22 cellular contexts compared by ENCODE assay signal in genomic region chr18:33720133-33720532, GRCh38.
DNase-seq lines count a peak whose midpoint lies in the region; ATAC-seq and TF ChIP-seq lines count a peak whose summit lies in the region.
"Had no signal": no experiment of that assay in that cellular context is flagged by ENCODE, and none has a peak within 500 bp of the region (broad histone marks: within the 10 kb centered on the region; RNA-seq: fewer than 3 reads in every experiment).

No MANE protein-coding gene starts in this region.

- H3K36me3 ChIP-seq in fibroblast of lung (ENCODE audit: control insufficient read depth, insufficient read depth, low read length) = no peaks in the 10 kb centered on the region

- no peaks in the 10 kb centered on the region for H3K9me3 ChIP-seq in fibroblast of lung (ENCODE audit: control insufficient read depth, insufficient read depth, low read depth, low read length)

- H4K20me1 ChIP-seq in fibroblast of lung (ENCODE audit: control insufficient read depth, extremely low read depth, insufficient read depth, low read length) = no peaks in the 10 kb centered on the region

- peak; percentile 14 for DNase-seq in HCEC 1CT
- peak; percentile 19 for DNase-seq in astrocyte of the cerebellum (ENCODE audit: low read depth)
- peak; percentile 91 for DNase-seq in fibroblast of lung (ENCODE audit: low read depth in 2 of 2)
- peak; percentile 45 for DNase-seq in non-pigmented ciliary epithelial cell (ENCODE audit: low read depth)
- no peak for DNase-seq in activated CD4-positive, alpha-beta T cell treated with anti-CD3 and anti-CD28 coated beads for 1 hour
- no peak for DNase-seq in activated T-cell treated with anti-CD3 and anti-CD28 coated beads, Interleukin-2, amount 50 U/mL, for 1 hour
- no peak for DNase-seq in NCI-H1694 treated with DMSO at 0.1 percent for 48 hours (lab: John Stamatoyannopoulos, UW)
- DNase-seq: activated CD4-positive, alpha-beta T cell treated with anti-CD3 and anti-CD28 coated beads, Interleukin-2, amount 50 U/mL, for 48 hours; activated effector memory CD4-positive, alpha-beta T cell treated with anti-CD3 and anti-CD28 coated beads, Interleukin-2, amount 50 U/mL, for 16 hours; EL; GOT3; naive thymus-derived CD8-positive, alpha-beta T cell; NCI-H2107; NCI-H524; RPMI8226; substantia nigra; T-helper 9 cell had no signal

- no peak overlapping the region for H2AFZ ChIP-seq in fibroblast of lung (ENCODE audit: low read length)

- ATAC-seq in HG02588 (IDR thresholded peaks at IDR 0.05; ENCODE audit: unreplicated experiment) = no peak
- ATAC-seq: left lobe of liver; naive thymus-derived CD8-positive, alpha-beta T cell; sciatic nerve; WTC11 had no signal

- no peak overlapping the region for H3K9ac ChIP-seq in fibroblast of lung (ENCODE audit: insufficient read depth, low read length)

- TF ChIP-seq CTCF in astrocyte of the cerebellum (IDR thresholded peaks at IDR 0.05; ENCODE audit: low read depth, low read length, missing control alignments) (no peak), fibroblast of lung (conservative IDR thresholded peaks at IDR 0.05 in 1 of 2, IDR thresholded peaks at IDR 0.05 in 1 of 2; ENCODE audit: low read depth in 1 of 2, low read length in 2 of 2) (no peak)

- H3K27me3 ChIP-seq in fibroblast of lung (ENCODE audit: control insufficient read depth, insufficient read depth, low read length) = no peaks in the 10 kb centered on the region

- H3K79me2 ChIP-seq in fibroblast of lung (ENCODE audit: control insufficient read depth, insufficient read depth, low read length) = no peaks in the 10 kb centered on the region

- H3K4me3 ChIP-seq in astrocyte of the cerebellum (ENCODE audit: low read depth, low read length) = no peak overlapping the region
- no peak overlapping the region for H3K4me3 ChIP-seq in fibroblast of lung (replicated peaks in 1 of 4; ENCODE audit: control extremely low read depth in 1 of 4, insufficient read depth in 1 of 4, low read depth in 3 of 4, low read length in 4 of 4)

- H3K4me2 ChIP-seq in fibroblast of lung (ENCODE audit: extremely low read depth, insufficient read depth, low read length) = no peak overlapping the region

- no peak overlapping the region for H3K27ac ChIP-seq in fibroblast of lung (ENCODE audit: insufficient read depth, low read length)
- H3K27ac ChIP-seq: HL-60 had no signal

- in situ Hi-C loops in astrocyte of the cerebellum (cut with HindIII; ENCODE audit: low sequenced_read_pairs) = no loop called here

- no peaks in the 10 kb centered on the region for H3K4me1 ChIP-seq in fibroblast of lung (ENCODE audit: control insufficient read depth, extremely low read depth, insufficient read depth, low read length)

Comparison
In these comparisons a context has a peak if more than half of its experiments do, and no peak if none do; other contexts are left out.
1. DNase-seq: peak in HCEC 1CT (single experiment), astrocyte of the cerebellum (single experiment), fibroblast of lung (2 of 2) and non-pigmented ciliary epithelial cell (single experiment); none in activated CD4-positive, alpha-beta T cell treated with anti-CD3 and anti-CD28 coated beads for 1 hour (single experiment), activated T-cell treated with anti-CD3 and anti-CD28 coated beads, Interleukin-2, amount 50 U/mL, for 1 hour (single experiment) and NCI-H1694 treated with DMSO at 0.1 percent for 48 hours (single experiment).